ENCODE assay signal across 1 cellular context in genomic region chr19:13689050-13689449, GRCh38.
TF ChIP-seq lines count a peak whose summit lies in the region.

No MANE protein-coding gene starts in this region.

TF ChIP-seq in WTC11, 78 proteins besides CTCF, POLR2A, EP300 and RAD21 (continued from another document):
- peak; percentile 49; the same call in 1 of the 2 replicates for TF ChIP-seq NFYB (CRISPR knock-in tag; conservative IDR thresholded peaks at IDR 0.05; ENCODE audit: low read depth)
- no peak for TF ChIP-seq SP1 (CRISPR knock-in tag; conservative IDR thresholded peaks at IDR 0.05)
- TF ChIP-seq IRF1 (CRISPR knock-in tag; IDR thresholded peaks at IDR 0.05): no peak
- TF ChIP-seq, protein P1, sequence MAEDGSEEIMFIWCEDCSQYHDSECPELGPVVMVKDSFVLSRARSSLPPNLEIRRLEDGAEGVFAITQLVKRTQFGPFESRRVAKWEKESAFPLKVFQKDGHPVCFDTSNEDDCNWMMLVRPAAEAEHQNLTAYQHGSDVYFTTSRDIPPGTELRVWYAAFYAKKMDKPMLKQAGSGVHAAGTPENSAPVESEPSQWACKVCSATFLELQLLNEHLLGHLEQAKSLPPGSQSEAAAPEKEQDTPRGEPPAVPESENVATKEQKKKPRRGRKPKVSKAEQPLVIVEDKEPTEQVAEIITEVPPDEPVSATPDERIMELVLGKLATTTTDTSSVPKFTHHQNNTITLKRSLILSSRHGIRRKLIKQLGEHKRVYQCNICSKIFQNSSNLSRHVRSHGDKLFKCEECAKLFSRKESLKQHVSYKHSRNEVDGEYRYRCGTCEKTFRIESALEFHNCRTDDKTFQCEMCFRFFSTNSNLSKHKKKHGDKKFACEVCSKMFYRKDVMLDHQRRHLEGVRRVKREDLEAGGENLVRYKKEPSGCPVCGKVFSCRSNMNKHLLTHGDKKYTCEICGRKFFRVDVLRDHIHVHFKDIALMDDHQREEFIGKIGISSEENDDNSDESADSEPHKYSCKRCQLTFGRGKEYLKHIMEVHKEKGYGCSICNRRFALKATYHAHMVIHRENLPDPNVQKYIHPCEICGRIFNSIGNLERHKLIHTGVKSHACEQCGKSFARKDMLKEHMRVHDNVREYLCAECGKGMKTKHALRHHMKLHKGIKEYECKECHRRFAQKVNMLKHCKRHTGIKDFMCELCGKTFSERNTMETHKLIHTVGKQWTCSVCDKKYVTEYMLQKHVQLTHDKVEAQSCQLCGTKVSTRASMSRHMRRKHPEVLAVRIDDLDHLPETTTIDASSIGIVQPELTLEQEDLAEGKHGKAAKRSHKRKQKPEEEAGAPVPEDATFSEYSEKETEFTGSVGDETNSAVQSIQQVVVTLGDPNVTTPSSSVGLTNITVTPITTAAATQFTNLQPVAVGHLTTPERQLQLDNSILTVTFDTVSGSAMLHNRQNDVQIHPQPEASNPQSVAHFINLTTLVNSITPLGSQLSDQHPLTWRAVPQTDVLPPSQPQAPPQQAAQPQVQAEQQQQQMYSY (CRISPR knock-in tag; IDR thresholded peaks at IDR 0.05): no peak
- no peak for TF ChIP-seq JUN (CRISPR knock-in tag; IDR thresholded peaks at IDR 0.05)
- TF ChIP-seq, protein P2, sequence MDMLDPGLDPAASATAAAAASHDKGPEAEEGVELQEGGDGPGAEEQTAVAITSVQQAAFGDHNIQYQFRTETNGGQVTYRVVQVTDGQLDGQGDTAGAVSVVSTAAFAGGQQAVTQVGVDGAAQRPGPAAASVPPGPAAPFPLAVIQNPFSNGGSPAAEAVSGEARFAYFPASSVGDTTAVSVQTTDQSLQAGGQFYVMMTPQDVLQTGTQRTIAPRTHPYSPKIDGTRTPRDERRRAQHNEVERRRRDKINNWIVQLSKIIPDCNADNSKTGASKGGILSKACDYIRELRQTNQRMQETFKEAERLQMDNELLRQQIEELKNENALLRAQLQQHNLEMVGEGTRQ (CRISPR knock-in tag; IDR thresholded peaks at IDR 0.05): peak; percentile 96
